ENCODE assay signal across 8 cellular contexts in genomic region chr9:33818167-33818831, GRCh38.
A peak's percentile ranks its signal among the peaks of the same experiment; 100 is the strongest.
DNase-seq lines count a peak whose midpoint lies in the region; ATAC-seq and TF ChIP-seq lines count a peak whose summit lies in the region.

No MANE protein-coding gene starts in this region.

- H3K36me3 ChIP-seq in tibial artery: no peaks in the 10 kb centered on the region

- H3K27ac ChIP-seq in tibial artery: peak overlapping the region; percentile 93 to 98

- no peaks in the 10 kb centered on the region for H3K27me3 ChIP-seq in tibial artery

- no peak for TF ChIP-seq CTCF in choroid plexus epithelial cell (conservative IDR thresholded peaks at IDR 0.05; ENCODE audit: low read depth, low read length)
- no peak for TF ChIP-seq CTCF in tibial artery (IDR thresholded peaks at IDR 0.05)

- H3K9me3 ChIP-seq in tibial artery: no peaks in the 10 kb centered on the region

- DNase-seq in DMS53 (lab: John Stamatoyannopoulos, UW) (peak; percentile 9), DMS53 treated with DMSO at 0.1 percent for 48 hours (lab: John Stamatoyannopoulos, UW; ENCODE audit: unreplicated experiment) (no peak), NAMALWA (ENCODE audit: low spot score) (peak; percentile 61), choroid plexus epithelial cell (ENCODE audit: low read depth) (no peak), medulla oblongata (ENCODE audit: extremely low spot score) (peak; percentile 34), tibial artery (peak; percentile 28 to 74), COLO668 (lab: John Stamatoyannopoulos, UW; ENCODE audit: unreplicated experiment) (no peak)

- peak overlapping the region; percentile 75 for H3K4me3 ChIP-seq in choroid plexus epithelial cell (ENCODE audit: low read depth, low read length)
- peak overlapping the region; percentile 73 to 89 for H3K4me3 ChIP-seq in tibial artery

- peaks cover 0 to 65% (median 24%) of the 10 kb centered on the region in 4 donors for H3K4me1 ChIP-seq in tibial artery

- intact Hi-C loops in tibial artery (cut with DNase I; ENCODE audit: low total_unique reads): loop anchor here (5.0 kb wide), 1 partner anchor 229 kb away; the partner anchor contains the start of gene UBAP2

- ATAC-seq in GM21619 (IDR thresholded peaks at IDR 0.05; ENCODE audit: unreplicated experiment): no peak

Comparison
In these comparisons a context has a peak if more than half of its experiments do, and no peak if none do; other contexts are left out.
1. DNase-seq: peak in DMS53 (single experiment), NAMALWA (single experiment), medulla oblongata (single experiment) and tibial artery (2 of 2); none in DMS53 treated with DMSO at 0.1 percent for 48 hours (single experiment), choroid plexus epithelial cell (single experiment) and COLO668 (single experiment).